ENCODE assay signal across 6 cellular contexts in the genomic region with DNA sequence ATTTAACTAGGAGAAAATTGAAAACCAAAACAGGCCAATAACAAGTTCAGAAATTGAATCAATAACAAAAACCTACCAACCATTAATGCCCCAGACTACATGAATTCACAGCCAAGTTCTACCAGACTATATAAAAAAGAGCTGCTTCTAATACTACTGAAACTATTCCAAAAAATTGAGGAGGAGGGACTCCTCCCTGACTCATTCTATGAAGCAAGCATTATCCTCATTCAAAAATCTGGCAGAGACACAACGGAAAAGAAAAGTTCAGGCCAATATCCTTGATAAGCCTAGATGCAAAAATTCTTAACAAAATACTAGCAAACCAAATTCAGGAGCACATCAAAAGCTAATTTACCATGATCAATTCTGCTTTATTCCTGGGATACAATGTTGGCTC.
"Had no signal": no experiment of that assay in that cellular context is flagged by ENCODE, and none has a peak within 500 bp of the region (broad histone marks: within the 10 kb centered on the region; RNA-seq: fewer than 3 reads in every experiment).

No MANE protein-coding gene starts in this region.

- DNase-seq: H9, HCEC 1CT had no signal

- ATAC-seq: GM23338, HepG2 had no signal

- H2AFZ ChIP-seq: GM23338 had no signal

- H3K4me3 Mint-ChIP-seq: GM23338, H9, IgD-negative memory B cell had no signal

- H3K27ac ChIP-seq: HL-60 had no signal

- H3K4me2 ChIP-seq: GM23338 had no signal

- H3K27me3 Mint-ChIP-seq: IgD-negative memory B cell had no signal

- H3K4me3 ChIP-seq: GM23338 had no signal

- H3K27ac Mint-ChIP-seq: GM23338, H9 had no signal

- H3K4me1 Mint-ChIP-seq: GM23338 had no signal
